In genomic region chr22:49040111-49040510, GRCh38 we compare ENCODE assay signal across 20 cellular contexts.
"Had no signal": no experiment of that assay in that cellular context is flagged by ENCODE, and none has a peak within 500 bp of the region (broad histone marks: within the 10 kb centered on the region; RNA-seq: fewer than 3 reads in every experiment).

No MANE protein-coding gene starts in this region.

- H3K27ac Mint-ChIP-seq: nephron; stimulated activated memory B cell treated with anti-CD40 and anti-IgM and Interleukin-4, amounts not matched to agents 10 μg/mL and 1 μg/mL and 100 μg/mL, for 72 hours; type B pancreatic cell had no signal

- H3K9me3 ChIP-seq: gastrocnemius medialis, lower lobe of right lung, neutrophil, prostate gland, right atrium auricular region, testis, tibial artery had no signal

- H3K36me3 Mint-ChIP-seq: stimulated activated memory B cell treated with anti-CD40 and anti-IgM and Interleukin-4, amounts not matched to agents 10 μg/mL and 1 μg/mL and 100 μg/mL, for 72 hours; type B pancreatic cell had no signal

- H3K4me3 Mint-ChIP-seq: nephron; stimulated activated memory B cell treated with anti-CD40 and anti-IgM and Interleukin-4, amounts not matched to agents 10 μg/mL and 1 μg/mL and 100 μg/mL, for 72 hours; type B pancreatic cell had no signal

- H3K9me3 Mint-ChIP-seq: nephron, type B pancreatic cell had no signal

- H3K4me1 Mint-ChIP-seq: nephron; stimulated activated memory B cell treated with anti-CD40 and anti-IgM and Interleukin-4, amounts not matched to agents 10 μg/mL and 1 μg/mL and 100 μg/mL, for 72 hours had no signal

- H3K27me3 ChIP-seq: neutrophil, right atrium auricular region, testis had no signal

- H3K4me1 ChIP-seq: gastrocnemius medialis, lower lobe of right lung, parathyroid adenoma, prostate gland, testis, tibial artery had no signal

- H3K36me3 ChIP-seq: gastrocnemius medialis, lower lobe of right lung, neutrophil, prostate gland, right atrium auricular region, tibial artery had no signal

- ATAC-seq: gastrocnemius medialis; left ventricle myocardium superior; lower lobe of right lung; sciatic nerve; stimulated activated memory B cell treated with anti-CD40 and anti-IgM and Interleukin-4, amounts not matched to agents 10 μg/mL and 1 μg/mL and 100 μg/mL, for 72 hours; stimulated activated naive CD8-positive, alpha-beta T cell treated with anti-CD3 and anti-CD28 coated beads, Interleukin-15, Interleukin-2, amounts not matched to agents 100 U/mL and 50 U/mL, for 24 hours had no signal

- DNase-seq: central memory CD4-positive, alpha-beta T cell; effector CD4-positive, alpha-beta T cell; gastrocnemius medialis; head of caudate nucleus; left ventricle myocardium superior; lower lobe of right lung; stimulated activated CD4-positive, alpha-beta T cell treated with anti-CD3 and anti-CD28 coated beads, Interleukin-2, amount 100 ng/mL, for 24 hours; stimulated activated CD4-positive, alpha-beta T cell treated with anti-CD3 and anti-CD28 coated beads, Interleukin-4, amount 100 ng/mL, for 24 hours; stimulated activated naive CD8-positive, alpha-beta T cell treated with anti-CD3 and anti-CD28 coated beads, Interleukin-15, Interleukin-2, amounts not matched to agents 100 U/mL and 50 U/mL, for 24 hours; testis had no signal

- H3K4me3 ChIP-seq: dorsolateral prefrontal cortex, gastrocnemius medialis, lower lobe of right lung, prostate gland, right atrium auricular region, testis, tibial artery had no signal

- H3K27ac ChIP-seq: gastrocnemius medialis, lower lobe of right lung, neutrophil, parathyroid adenoma, prostate gland, right atrium auricular region, testis, tibial artery had no signal
